In genomic region chr17:44186307-44187130, GRCh38 we compare ENCODE assay signal across 8 cellular contexts. TPM values are rescaled to one million over a fixed set of nuclear protein-coding genes. Genes with fewer than 3 reads are reported as not detected.
DNase-seq lines count a peak whose midpoint lies in the region; ATAC-seq and TF ChIP-seq lines count a peak whose summit lies in the region.

TSS of gene TMUB2 (plus strand) at chr17:44186972. CDS start at chr17:44187709, 737 bp downstream.

- peaks cover 52% of the 10 kb centered on the region for H3K36me3 Mint-ChIP-seq in CD8-positive, alpha-beta T cell

- no peaks in the 10 kb centered on the region for H3K9me3 Mint-ChIP-seq in CD8-positive, alpha-beta T cell

- CTCF ChIA-PET in CD8-positive, alpha-beta T cell (lab: Charles Lee), result interaction anchor here (0.8 to 5.5 kb wide), 12 partner anchors 11 to 159 kb away, joined by 3 to 26 read pairs (median 8); partner anchors contain the start of genes ASB16, GRN, HDAC5 and LSM12

- intact Hi-C loops in CD8-positive, alpha-beta T cell (cut with DNase I, micrococcal nuclease), result loop anchor here (1.0 to 10.0 kb wide), 12 partner anchors 14 to 1579 kb away; partner anchors contain the start of genes HDAC5 (in 2 of the 2), HROB (in 2 of the 2), LSM12 (in 2 of the 2) and EFTUD2 (in 1 of the 2)
- intact Hi-C loops in lower lobe of right lung (cut with DNase I), result no loop called here

- peak within 1 kb of the TSS; percentile 100 for H3K27ac Mint-ChIP-seq in CD8-positive, alpha-beta T cell

- H3K4me1 Mint-ChIP-seq in CD8-positive, alpha-beta T cell (ENCODE audit: low read depth), result peaks cover 48% of the 10 kb centered on the region

- H3K4me1 ChIP-seq in CD8-positive, alpha-beta T cell (ENCODE audit: insufficient read depth, low read length), result peaks cover 30% of the 10 kb centered on the region
- peaks cover 24% of the 10 kb centered on the region for H3K4me1 ChIP-seq in lower lobe of right lung

- H3K27me3 Mint-ChIP-seq in CD8-positive, alpha-beta T cell (ENCODE audit: low read depth), result no peaks in the 10 kb centered on the region

- ATAC-seq in CD8-positive, alpha-beta T cell, result peak; percentile 97
- ATAC-seq in GM19467 (IDR thresholded peaks at IDR 0.05; ENCODE audit: unreplicated experiment) (peak; percentile 92), lower lobe of right lung (peak; percentile 97 to 99)

- H3K4me3 Mint-ChIP-seq in CD8-positive, alpha-beta T cell, result peak within 1 kb of the TSS; percentile 100

- H3K9me3 ChIP-seq in CD8-positive, alpha-beta T cell (ENCODE audit: low read length), result no peaks in the 10 kb centered on the region
- H3K9me3 ChIP-seq in lower lobe of right lung, result no peaks in the 10 kb centered on the region

- no peaks in the 10 kb centered on the region for H3K27me3 ChIP-seq in CD8-positive, alpha-beta T cell (ENCODE audit: insufficient read depth, low read length)
- no peaks in the 10 kb centered on the region for H3K27me3 ChIP-seq in lower lobe of right lung (ENCODE audit: low read depth)

- DNase-seq in CD8-positive, alpha-beta T cell, result peak; percentile 99 to 100 (median 100)
- DNase-seq in HS-27A (ENCODE audit: low read depth) (peak; percentile 87), NK-92 (lab: John Stamatoyannopoulos, UW; ENCODE audit: unreplicated experiment) (peak; percentile 96), lower lobe of right lung (peak; percentile 99)
- peak; percentile 98 to 99 for DNase-seq in activated CD8-positive, alpha-beta memory T cell treated with anti-CD3 and anti-CD28 coated beads for 1 hour (ENCODE audit: extremely low read depth in 1 of 2, low read depth in 1 of 2)
- peak; percentile 98 for DNase-seq in effector CD4-positive, alpha-beta T cell
- DNase-seq in stimulated activated CD4-positive, alpha-beta T cell treated with anti-CD3 and anti-CD28 coated beads, TNF-alpha, amount 100 ng/mL, for 24 hours (ENCODE audit: low read depth in 3 of 3), result peak; percentile 99

- TF ChIP-seq CTCF in CD8-positive, alpha-beta T cell (IDR thresholded peaks at IDR 0.05), result no peak
- TF ChIP-seq CTCF in lower lobe of right lung (IDR thresholded peaks at IDR 0.05), result no peak

- H3K27ac ChIP-seq in CD8-positive, alpha-beta T cell (ENCODE audit: low read depth, low read length), result peak within 1 kb of the TSS; percentile 99
- H3K27ac ChIP-seq in lower lobe of right lung, result peak within 1 kb of the TSS; percentile 99

- POLR2A ChIA-PET in CD8-positive, alpha-beta T cell (lab: Charles Lee), result interaction anchor here (0.6 to 3.6 kb wide), 16 partner anchors 9 to 863 kb away, joined by 3 to 42 read pairs (median 5); partner anchors contain the start of genes GRN, HDAC5, SLC25A39 and UBTF

- peaks cover 28% of the 10 kb centered on the region for H3K36me3 ChIP-seq in CD8-positive, alpha-beta T cell (ENCODE audit: insufficient read depth, low read length)
- H3K36me3 ChIP-seq in lower lobe of right lung, result peaks cover 45% of the 10 kb centered on the region

- H3K4me3 ChIP-seq in CD8-positive, alpha-beta T cell (ENCODE audit: low read depth, low read length), result peak within 1 kb of the TSS; percentile 94
- peak within 1 kb of the TSS; percentile 96 for H3K4me3 ChIP-seq in lower lobe of right lung

RNA-seq across cellular contexts. Expression of gene TMUB2, which starts in this region (rescaled TPM):
- 10 to 100 TPM; 43.2 to 43.8 TPM for total RNA-seq in CD8-positive, alpha-beta T cell
- 41.9 TPM for total RNA-seq in lower lobe of right lung

Comparison
In these comparisons a context has a peak if more than half of its experiments do, and no peak if none do; other contexts are left out.
1. Peak in every context shown above with its lines: DNase-seq, ATAC-seq, H3K4me3 ChIP-seq and H3K27ac ChIP-seq.